In the genomic region with DNA sequence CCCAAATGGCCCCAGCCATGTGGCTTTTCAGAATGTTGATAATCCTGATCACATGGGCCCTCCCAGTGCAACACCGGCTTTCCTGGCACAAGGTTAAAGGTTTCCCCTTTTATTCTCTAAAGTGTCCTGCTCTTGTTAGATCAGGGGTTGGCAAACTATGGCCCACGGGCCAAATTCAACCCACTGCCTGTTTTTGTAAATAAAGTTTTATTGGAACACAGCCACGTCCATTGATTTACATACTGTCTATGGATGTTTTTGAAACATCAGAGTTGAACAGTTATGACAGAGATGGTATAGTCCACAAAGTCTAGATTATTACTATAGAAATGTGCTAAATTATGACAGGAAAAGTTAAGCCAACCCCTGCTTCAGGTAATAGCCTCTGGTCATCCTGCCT, we compare ENCODE assay signal across 31 cellular contexts.
"Had no signal": no experiment of that assay in that cellular context is flagged by ENCODE, and none has a peak within 500 bp of the region (broad histone marks: within the 10 kb centered on the region; RNA-seq: fewer than 3 reads in every experiment).

No MANE protein-coding gene starts in this region.

- H3K27ac ChIP-seq: adrenal gland, breast epithelium, cardiac muscle cell, colonic mucosa had no signal

- H3K27me3 ChIP-seq: adrenal gland, breast epithelium, cardiac muscle cell, colonic mucosa had no signal

- H3K4me1 Mint-ChIP-seq: activated CD4-positive, alpha-beta T cell treated with anti-CD3 and anti-CD28 coated beads for 36 hours; activated CD8-positive, alpha-beta memory T cell treated with anti-CD3 and anti-CD28 coated beads, Interleukin-2, amount 10 ng/mL, durations not matched to agents 7 days and 5 days; activated naive CD4-positive, alpha-beta T cell treated with anti-CD3 and anti-CD28 coated beads, Interleukin-2, amount 50 U/mL, for 24 hours; activated naive CD8-positive, alpha-beta T cell treated with anti-CD3 and anti-CD28 coated beads for 36 hours; activated naive CD8-positive, alpha-beta T cell treated with anti-CD3 and anti-CD28 coated beads, Interleukin-2, amount 50 U/mL, for 24 hours had no signal

- H3K4me3 ChIP-seq: adrenal gland, breast epithelium, cardiac muscle cell, colonic mucosa had no signal

- H3K27me3 Mint-ChIP-seq: activated CD4-positive, alpha-beta memory T cell treated with anti-CD3 and anti-CD28 coated beads for 36 hours; activated CD4-positive, alpha-beta T cell treated with anti-CD3 and anti-CD28 coated beads for 36 hours; activated CD4-positive, alpha-beta T cell treated with anti-CD3 and anti-CD28 coated beads, Interleukin-2, amount 10 ng/mL, durations not matched to agents 24 days and 14 days; activated CD8-positive, alpha-beta memory T cell treated with anti-CD3 and anti-CD28 coated beads, Interleukin-2, amount 10 ng/mL, durations not matched to agents 7 days and 5 days; activated naive CD4-positive, alpha-beta T cell treated with anti-CD3 and anti-CD28 coated beads, Interleukin-2, amount 50 U/mL, for 24 hours; activated naive CD8-positive, alpha-beta T cell treated with anti-CD3 and anti-CD28 coated beads for 36 hours; activated naive CD8-positive, alpha-beta T cell treated with anti-CD3 and anti-CD28 coated beads, Interleukin-2, amount 50 U/mL, for 24 hours; brain had no signal

- H3K4me1 ChIP-seq: adrenal gland, colonic mucosa had no signal

- H3K4me3 Mint-ChIP-seq: activated CD4-positive, alpha-beta memory T cell treated with anti-CD3 and anti-CD28 coated beads for 36 hours; activated CD4-positive, alpha-beta T cell treated with anti-CD3 and anti-CD28 coated beads for 36 hours; activated CD4-positive, alpha-beta T cell treated with anti-CD3 and anti-CD28 coated beads, Interleukin-2, amount 10 ng/mL, durations not matched to agents 24 days and 14 days; activated CD8-positive, alpha-beta memory T cell treated with anti-CD3 and anti-CD28 coated beads, Interleukin-2, amount 10 ng/mL, durations not matched to agents 7 days and 5 days; activated CD8-positive, alpha-beta T cell treated with anti-CD3 and anti-CD28 coated beads, Interleukin-2, amount 10 ng/mL, durations not matched to agents 7 days and 5 days; activated naive CD4-positive, alpha-beta T cell treated with anti-CD3 and anti-CD28 coated beads for 36 hours; activated naive CD4-positive, alpha-beta T cell treated with anti-CD3 and anti-CD28 coated beads, Interleukin-2, amount 50 U/mL, for 24 hours; activated naive CD8-positive, alpha-beta T cell treated with anti-CD3 and anti-CD28 coated beads for 36 hours; activated naive CD8-positive, alpha-beta T cell treated with anti-CD3 and anti-CD28 coated beads, Interleukin-2, amount 50 U/mL, for 24 hours; activated T-helper 1 cell treated with anti-CD3 and anti-CD28 coated beads, Interleukin-12 subunit alpha, Interleukin-12 subunit beta, Interleukin-2, Interleukin-4 antibody, amounts not matched to agents 30 ng/mL and 10 ng/mL and 1 ng/mL, durations not matched to agents 14 hours and 24 hours and 36 hours had no signal

- H3K9me3 Mint-ChIP-seq: activated CD4-positive, alpha-beta memory T cell treated with anti-CD3 and anti-CD28 coated beads for 36 hours; activated naive CD4-positive, alpha-beta T cell treated with anti-CD3 and anti-CD28 coated beads, Interleukin-2, amount 50 U/mL, for 24 hours; brain had no signal

- H3K27ac Mint-ChIP-seq: activated CD4-positive, alpha-beta memory T cell treated with anti-CD3 and anti-CD28 coated beads for 36 hours; activated CD4-positive, alpha-beta T cell treated with anti-CD3 and anti-CD28 coated beads for 36 hours; activated CD4-positive, alpha-beta T cell treated with anti-CD3 and anti-CD28 coated beads, Interleukin-2, amount 10 ng/mL, durations not matched to agents 24 days and 14 days; activated CD8-positive, alpha-beta memory T cell treated with anti-CD3 and anti-CD28 coated beads, Interleukin-2, amount 10 ng/mL, durations not matched to agents 7 days and 5 days; activated CD8-positive, alpha-beta T cell treated with anti-CD3 and anti-CD28 coated beads, Interleukin-2, amount 10 ng/mL, durations not matched to agents 7 days and 5 days; activated naive CD4-positive, alpha-beta T cell treated with anti-CD3 and anti-CD28 coated beads for 36 hours; activated naive CD4-positive, alpha-beta T cell treated with anti-CD3 and anti-CD28 coated beads, Interleukin-2, amount 50 U/mL, for 24 hours; activated naive CD8-positive, alpha-beta T cell treated with anti-CD3 and anti-CD28 coated beads for 36 hours; activated naive CD8-positive, alpha-beta T cell treated with anti-CD3 and anti-CD28 coated beads, Interleukin-2, amount 50 U/mL, for 24 hours; activated T-helper 1 cell treated with anti-CD3 and anti-CD28 coated beads, Interleukin-12 subunit alpha, Interleukin-12 subunit beta, Interleukin-2, Interleukin-4 antibody, amounts not matched to agents 30 ng/mL and 10 ng/mL and 1 ng/mL, durations not matched to agents 14 hours and 24 hours and 36 hours; activated T-helper 2 cell treated with anti-CD3 and anti-CD28 coated beads, Interferon-gamma antibody, Interleukin-2, Interleukin-4, amounts not matched to agents 10 μg/mL and 5 μg/mL and 100 μg/mL, durations not matched to agents 14 hours and 24 hours and 36 hours had no signal

- H3K36me3 ChIP-seq: breast epithelium, colonic mucosa had no signal

- ATAC-seq: activated CD4-positive, alpha-beta T cell treated with anti-CD3 and anti-CD28 coated beads for 36 hours; activated CD8-positive, alpha-beta memory T cell treated with anti-CD3 and anti-CD28 coated beads, Interleukin-2, amount 10 ng/mL, durations not matched to agents 7 days and 5 days; activated CD8-positive, alpha-beta T cell treated with anti-CD3 and anti-CD28 coated beads, Interleukin-2, amount 10 ng/mL, durations not matched to agents 7 days and 5 days; activated naive CD8-positive, alpha-beta T cell treated with anti-CD3 and anti-CD28 coated beads, Interleukin-2, amount 50 U/mL, for 24 hours; esophagus mucosa had no signal

- DNase-seq: activated CD4-positive, alpha-beta memory T cell treated with anti-CD3 and anti-CD28 coated beads for 36 hours; activated CD4-positive, alpha-beta T cell treated with anti-CD3 and anti-CD28 coated beads for 36 hours; activated CD4-positive, alpha-beta T cell treated with anti-CD3 and anti-CD28 coated beads, Interleukin-2, amount 10 ng/mL, durations not matched to agents 24 days and 14 days; activated CD4-positive, CD25-positive, alpha-beta regulatory T cell; activated CD4-positive, CD25-positive, alpha-beta regulatory T cell treated with anti-CD3 and anti-CD28 coated beads, Interleukin-2, amount 50 U/mL, for 72 hours; activated CD8-positive, alpha-beta memory T cell treated with anti-CD3 and anti-CD28 coated beads, Interleukin-2, amount 10 ng/mL, durations not matched to agents 7 days and 5 days; activated CD8-positive, alpha-beta memory T cell treated with anti-CD3 and anti-CD28 coated beads, Interleukin-2, amount 50 U/mL, for 4 hours; activated CD8-positive, alpha-beta T cell treated with anti-CD3 and anti-CD28 coated beads, Interleukin-2, amount 10 ng/mL, durations not matched to agents 7 days and 5 days; activated effector memory CD4-positive, alpha-beta T cell treated with anti-CD3 and anti-CD28 coated beads, Interleukin-2, amount 50 U/mL, for 16 hours; activated naive CD4-positive, alpha-beta T cell treated with anti-CD3 and anti-CD28 coated beads for 36 hours; activated naive CD8-positive, alpha-beta T cell treated with anti-CD3 and anti-CD28 coated beads for 36 hours; activated naive CD8-positive, alpha-beta T cell treated with anti-CD3 and anti-CD28 coated beads, Interleukin-2, amount 50 U/mL, for 24 hours; activated T-cell treated with anti-CD3 and anti-CD28 coated beads, Interleukin-2, amount 50 U/mL, for 1 hour; activated T-cell treated with anti-CD3 and anti-CD28 coated beads, Interleukin-2, amount 50 U/mL, for 48 hours; adrenal gland; amygdala; aorta; central memory CD4-positive, alpha-beta T cell; cerebellar nuclear complex; colonic mucosa; effector CD8-positive, alpha-beta T cell; foreskin fibroblast; glutamatergic neuron; T-helper 2 cell had no signal

- H3K9me3 ChIP-seq: adrenal gland, breast epithelium, colonic mucosa had no signal

- H3K36me3 Mint-ChIP-seq: activated CD4-positive, alpha-beta memory T cell treated with anti-CD3 and anti-CD28 coated beads for 36 hours; activated CD8-positive, alpha-beta memory T cell treated with anti-CD3 and anti-CD28 coated beads, Interleukin-2, amount 10 ng/mL, durations not matched to agents 7 days and 5 days; activated naive CD4-positive, alpha-beta T cell treated with anti-CD3 and anti-CD28 coated beads, Interleukin-2, amount 50 U/mL, for 24 hours; activated naive CD8-positive, alpha-beta T cell treated with anti-CD3 and anti-CD28 coated beads for 36 hours had no signal
